ENCODE assay signal across 7 cellular contexts in genomic region chr9:42275141-42275540, GRCh38.
"Had no signal": no experiment of that assay in that cellular context is flagged by ENCODE, and none has a peak within 500 bp of the region (broad histone marks: within the 10 kb centered on the region; RNA-seq: fewer than 3 reads in every experiment).

No MANE protein-coding gene starts in this region.

- H3K4me1 Mint-ChIP-seq: IgD-negative memory B cell had no signal

- H3K4me3 Mint-ChIP-seq: IgD-negative memory B cell had no signal

- H3K27ac Mint-ChIP-seq: IgD-negative memory B cell had no signal

- H3K4me3 ChIP-seq: K562 had no signal

- H3K27me3 Mint-ChIP-seq: IgD-negative memory B cell had no signal

- H3K36me3 Mint-ChIP-seq: IgD-negative memory B cell had no signal

- ATAC-seq: HepG2, K562 had no signal

- H3K27ac ChIP-seq: HL-60 had no signal

- DNase-seq: IMR-90, KBM-7, KG1 had no signal
